ENCODE assay signal across 15 cellular contexts in genomic region chr20:54194724-54195438, GRCh38. TPM values are rescaled to one million over a fixed set of nuclear protein-coding genes. Genes with fewer than 3 reads are reported as not detected.
DNase-seq lines count a peak whose midpoint lies in the region; ATAC-seq and TF ChIP-seq lines count a peak whose summit lies in the region.
"Had no signal": no experiment of that assay in that cellular context is flagged by ENCODE, and none has a peak within 500 bp of the region (broad histone marks: within the 10 kb centered on the region; RNA-seq: fewer than 3 reads in every experiment).

No MANE protein-coding gene starts in this region.

- H3K4me3 ChIP-seq in fibroblast of villous mesenchyme (ENCODE audit: low read depth, low read length) = no peak overlapping the region
- H3K4me3 ChIP-seq: adrenal gland, neural progenitor cell, suprapubic skin had no signal

- peak; percentile 37 for DNase-seq in AG20443 (ENCODE audit: low spot score)
- DNase-seq in H4 (ENCODE audit: low spot score) = peak; percentile 16
- DNase-seq in RKO (ENCODE audit: low spot score) = peak; percentile 60
- DNase-seq in fibroblast of villous mesenchyme (ENCODE audit: low read depth) = no peak
- no peak for DNase-seq in stimulated activated CD4-positive, alpha-beta T cell treated with anti-CD3 and anti-CD28 coated beads, Interleukin-1b, Interleukin-23, amount 100 ng/mL, for 48 hours
- DNase-seq in DMS153 (lab: John Stamatoyannopoulos, UW) = no peak
- DNase-seq: activated CD8-positive, alpha-beta memory T cell treated with anti-CD3 and anti-CD28 coated beads for 24 hours; CD4-positive, alpha-beta memory T cell; NCI-H2107 had no signal

- no peak for ATAC-seq in GM21423 (IDR thresholded peaks at IDR 0.05; ENCODE audit: unreplicated experiment)
- no peak for ATAC-seq in HG03095 (IDR thresholded peaks at IDR 0.05; ENCODE audit: unreplicated experiment)

- peak; percentile 18 for TF ChIP-seq CTCF in fibroblast of villous mesenchyme (IDR thresholded peaks at IDR 0.05; ENCODE audit: insufficient read depth, low read depth, low read length)

RNA-seq across cellular contexts. Expression of gene PFDN4, which starts 13.0 kb away (rescaled TPM):
- total RNA-seq in H4 (2014; rRNA removed; shearing (Covaris generic)) = 147 and 169 TPM in 2 replicates
- total RNA-seq in fibroblast of villous mesenchyme = 82.0 and 130 TPM in 2 replicates

RNA-seq across cellular contexts. Expression of gene CYP24A1, which starts 21.1 kb away (rescaled TPM):
- total RNA-seq in H4 (2014; rRNA removed; shearing (Covaris generic)) = 0.95 TPM in 1 of 2 replicates, not detected in the other
- total RNA-seq in fibroblast of villous mesenchyme = not detected in 2 replicates
- total RNA-seq: adrenal gland, SK-MEL-5 had no signal

Comparison
In these comparisons a context has a peak if more than half of its experiments do, and no peak if none do; other contexts are left out.
1. DNase-seq: peak in AG20443 (single experiment), H4 (single experiment) and RKO (single experiment); none in fibroblast of villous mesenchyme (single experiment), stimulated activated CD4-positive, alpha-beta T cell treated with anti-CD3 and anti-CD28 coated beads, Interleukin-1b, Interleukin-23, amount 100 ng/mL, for 48 hours (single experiment) and DMS153 (single experiment).